In the genomic region with DNA sequence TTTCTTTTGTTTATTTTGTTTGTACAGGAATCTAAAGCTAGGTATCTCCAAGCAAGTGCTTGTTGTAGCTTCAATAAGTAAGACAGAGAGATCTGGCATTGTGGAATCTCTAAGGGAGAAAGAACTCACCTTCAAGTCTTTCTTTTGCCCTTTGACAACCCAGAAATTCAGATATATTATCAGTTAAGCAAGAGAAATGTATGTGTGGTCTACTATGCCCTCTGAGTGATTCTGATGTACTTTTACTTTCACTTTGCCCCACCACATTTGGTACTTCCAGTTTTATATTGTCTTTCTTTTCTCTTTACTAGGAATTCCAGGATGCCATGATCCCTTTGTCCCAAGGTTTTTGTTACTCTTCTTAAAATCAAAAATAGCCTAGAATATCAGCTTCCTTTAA, we compare ENCODE assay signal across 15 cellular contexts.
A peak's percentile ranks its signal among the peaks of the same experiment; 100 is the strongest.
DNase-seq lines count a peak whose midpoint lies in the region; ATAC-seq, FAIRE-seq and TF ChIP-seq lines count a peak whose summit lies in the region.
"Had no signal": no experiment of that assay in that cellular context is flagged by ENCODE, and none has a peak within 500 bp of the region (broad histone marks: within the 10 kb centered on the region; RNA-seq: fewer than 3 reads in every experiment).

No MANE protein-coding gene starts in this region.

- intact Hi-C loops in PC-9 (cut with micrococcal nuclease; ENCODE audit: unreplicated experiment), result no loop called here
- intact Hi-C loops in activated CD8-positive, alpha-beta T cell treated with anti-CD3 and anti-CD28 coated beads for 36 hours (cut with micrococcal nuclease), result no loop called here

- FAIRE-seq in keratinocyte (lab: Jason Lieb, UNC), result no peak

- no peaks in the 10 kb centered on the region for H3K36me3 Mint-ChIP-seq in activated CD8-positive, alpha-beta T cell treated with anti-CD3 and anti-CD28 coated beads for 36 hours (ENCODE audit: low read depth)
- H3K36me3 Mint-ChIP-seq: mesothelial cell of epicardium had no signal

- H3K27me3 ChIP-seq in DND-41 (ENCODE audit: insufficient read depth, low read length, poor library complexity) (no peaks in the 10 kb centered on the region), PC-9 (ENCODE audit: insufficient read depth, low read depth) (no peaks in the 10 kb centered on the region), keratinocyte (ENCODE audit: control insufficient read depth, extremely low read depth, insufficient read depth, low read length) (peaks cover 9% of the 10 kb centered on the region)
- H3K27me3 ChIP-seq: ovary had no signal

- no peaks in the 10 kb centered on the region for H3K9me3 Mint-ChIP-seq in activated CD8-positive, alpha-beta T cell treated with anti-CD3 and anti-CD28 coated beads for 36 hours
- H3K9me3 Mint-ChIP-seq: dendritic cell treated with granulocyte-macrophage colony-stimulating factor and Interleukin-4, amounts not matched to agents 40 ng/mL and 50 ng/mL, for 4 days; mesothelial cell of epicardium had no signal

- no peak overlapping the region for H3K4me3 Mint-ChIP-seq in activated CD8-positive, alpha-beta T cell treated with anti-CD3 and anti-CD28 coated beads for 36 hours
- H3K4me3 Mint-ChIP-seq: dendritic cell treated with granulocyte-macrophage colony-stimulating factor and Interleukin-4, amounts not matched to agents 40 ng/mL and 50 ng/mL, for 4 days; mesothelial cell of epicardium had no signal

- H4K20me1 ChIP-seq in DND-41 (ENCODE audit: insufficient read depth, low read length), result no peaks in the 10 kb centered on the region
- H4K20me1 ChIP-seq in PC-9 (ENCODE audit: insufficient read depth), result no peaks in the 10 kb centered on the region
- no peaks in the 10 kb centered on the region for H4K20me1 ChIP-seq in keratinocyte (ENCODE audit: control insufficient read depth, extremely low read depth, insufficient read depth, low read length)

- no TSS peak for BruUV-seq in PC-9 (replicated peaks; lab: Mats Ljungman, UMichigan)

- DNase-seq in DND-41 (no peak), PC-9 (no peak), keratinocyte (ENCODE audit: low read depth, low spot score) (no peak), NCI-H524 treated with DMSO at 0.1 percent for 48 hours (lab: John Stamatoyannopoulos, UW) (no peak)
- DNase-seq in activated CD8-positive, alpha-beta T cell treated with anti-CD3 and anti-CD28 coated beads for 36 hours, result no peak
- DNase-seq: amygdala, COR-L47, ovary had no signal

- H3K27ac ChIP-seq in DND-41 (ENCODE audit: low read length) (no peak overlapping the region), PC-9 (no peak overlapping the region), keratinocyte (ENCODE audit: control insufficient read depth, insufficient read depth, low read length) (no peak overlapping the region)
- H3K27ac ChIP-seq: ovary, SK-N-MC, VCaP had no signal

- H3K4me3 ChIP-seq in DND-41 (ENCODE audit: low read depth in 1 of 2, low read length in 2 of 2), result 0 out of 4 replicates have a peak overlapping the region, but pooled peaks of 1 of the 2 experiments have one; percentile 10
- H3K4me3 ChIP-seq in PC-9, result no peak overlapping the region
- H3K4me3 ChIP-seq in keratinocyte (ENCODE audit: control insufficient read depth in 2 of 3, extremely low read depth in 1 of 3, insufficient read depth in 2 of 3, low read depth in 1 of 3, low read length in 3 of 3), result peak overlapping the region in 1 of 3 experiments; percentile 26
- H3K4me3 ChIP-seq: ovary, SK-N-MC had no signal

- no peaks in the 10 kb centered on the region for H3K4me1 Mint-ChIP-seq in activated CD8-positive, alpha-beta T cell treated with anti-CD3 and anti-CD28 coated beads for 36 hours (ENCODE audit: low read depth)

- CTCF ChIA-PET in PC-9 (lab: Charles Lee), result no interaction called here
- CTCF ChIA-PET in activated CD8-positive, alpha-beta T cell treated with anti-CD3 and anti-CD28 coated beads for 36 hours (lab: Charles Lee), result no interaction called here

- no peak overlapping the region for H3K9ac ChIP-seq in DND-41 (ENCODE audit: low read depth, low read length)
- H3K9ac ChIP-seq in keratinocyte (ENCODE audit: control insufficient read depth, extremely low read depth, insufficient read depth, low read length), result no peak overlapping the region

- peak overlapping the region; percentile 41; the same call in 1 of the 2 replicates for H2AFZ ChIP-seq in DND-41 (ENCODE audit: low read depth, low read length)
- H2AFZ ChIP-seq in PC-9, result no peak overlapping the region
- H2AFZ ChIP-seq in keratinocyte (ENCODE audit: control insufficient read depth, low read length), result peak overlapping the region; percentile 56

- H3K4me2 ChIP-seq in DND-41 (ENCODE audit: insufficient read depth, low read length) (peak overlapping the region; percentile 51; the same call in 1 of the 2 replicates), PC-9 (peak overlapping the region; percentile 23), keratinocyte (ENCODE audit: control insufficient read depth, extremely low read depth, insufficient read depth, low read depth, low read length) (peak overlapping the region; percentile 25)

- H3K4me1 ChIP-seq in DND-41 (ENCODE audit: insufficient read depth, low read length), result peaks cover 9% of the 10 kb centered on the region
- H3K4me1 ChIP-seq in PC-9 (replicated peaks; ENCODE audit: insufficient read depth), result no peaks in the 10 kb centered on the region
- no peaks in the 10 kb centered on the region for H3K4me1 ChIP-seq in keratinocyte (ENCODE audit: control insufficient read depth, extremely low read depth, insufficient read depth, low read length)

- TF ChIP-seq CTCF in DND-41 (IDR thresholded peaks at IDR 0.05; ENCODE audit: borderline replicate concordance, extremely low read depth, low read length, poor library complexity, severe bottlenecking) (no peak), PC-9 (conservative IDR thresholded peaks at IDR 0.05) (no peak), keratinocyte (optimal IDR thresholded peaks at IDR 0.05 in 1 of 3, IDR thresholded peaks at IDR 0.05 in 1 of 3, conservative IDR thresholded peaks at IDR 0.05 in 1 of 3; ENCODE audit: extremely low read depth in 1 of 3, insufficient read depth in 2 of 3, low read length in 3 of 3) (no peak)
- TF ChIP-seq CTCF in activated CD8-positive, alpha-beta T cell treated with anti-CD3 and anti-CD28 coated beads for 36 hours (IDR thresholded peaks at IDR 0.05), result no peak

- ATAC-seq in DND-41 (ENCODE audit: insufficient read depth, low read depth) (peak; percentile 70), GM21786 (IDR thresholded peaks at IDR 0.05; ENCODE audit: unreplicated experiment) (peak; percentile 50), HG02970 (IDR thresholded peaks at IDR 0.05; ENCODE audit: low FRiP score, unreplicated experiment) (no peak), HG03139 (IDR thresholded peaks at IDR 0.05; ENCODE audit: unreplicated experiment) (no peak)
- ATAC-seq in activated CD8-positive, alpha-beta T cell treated with anti-CD3 and anti-CD28 coated beads for 36 hours, result no peak

- dilution Hi-C loops in keratinocyte (cut with MboI; ENCODE audit: extremely low pct_ligation_motif_present, low sequenced_read_pairs), result no loop called here

- H3K27ac Mint-ChIP-seq in activated CD8-positive, alpha-beta T cell treated with anti-CD3 and anti-CD28 coated beads for 36 hours, result no peak overlapping the region
- H3K27ac Mint-ChIP-seq: dendritic cell treated with granulocyte-macrophage colony-stimulating factor and Interleukin-4, amounts not matched to agents 40 ng/mL and 50 ng/mL, for 4 days; mesothelial cell of epicardium had no signal

- H3K9me2 ChIP-seq in PC-9 (ENCODE audit: insufficient read depth), result no peaks in the 10 kb centered on the region

- H3F3A ChIP-seq in PC-9 (ENCODE audit: insufficient read depth, low read depth), result no peaks in the 10 kb centered on the region

- no peaks in the 10 kb centered on the region for H3K79me2 ChIP-seq in DND-41 (ENCODE audit: insufficient read depth, low read length)
- no peaks in the 10 kb centered on the region for H3K79me2 ChIP-seq in PC-9 (ENCODE audit: low read depth)
- no peaks in the 10 kb centered on the region for H3K79me2 ChIP-seq in keratinocyte (ENCODE audit: control insufficient read depth, insufficient read depth, low read length)

- no peaks in the 10 kb centered on the region for H3K36me3 ChIP-seq in DND-41 (ENCODE audit: insufficient read depth, low read length)
- H3K36me3 ChIP-seq in PC-9 (ENCODE audit: low read depth), result no peaks in the 10 kb centered on the region
- no peaks in the 10 kb centered on the region for H3K36me3 ChIP-seq in keratinocyte (ENCODE audit: control insufficient read depth in 2 of 2, extremely low read depth in 1 of 2, insufficient read depth in 2 of 2, low read length in 2 of 2)
- H3K36me3 ChIP-seq: ovary had no signal

- H3K9me3 ChIP-seq in DND-41 (ENCODE audit: insufficient read depth, low read length, severe bottlenecking) (no peaks in the 10 kb centered on the region), PC-9 (ENCODE audit: insufficient read depth, low read depth) (no peaks in the 10 kb centered on the region), keratinocyte (ENCODE audit: control insufficient read depth, low read depth, low read length) (no peaks in the 10 kb centered on the region)
- H3K9me3 ChIP-seq: ovary had no signal

- no peaks in the 10 kb centered on the region for H3K27me3 Mint-ChIP-seq in activated CD8-positive, alpha-beta T cell treated with anti-CD3 and anti-CD28 coated beads for 36 hours
- H3K27me3 Mint-ChIP-seq: dendritic cell treated with granulocyte-macrophage colony-stimulating factor and Interleukin-4, amounts not matched to agents 40 ng/mL and 50 ng/mL, for 4 days had no signal

- no peaks in the 10 kb centered on the region for H3K9me1 ChIP-seq in keratinocyte (ENCODE audit: control insufficient read depth, extremely low read depth, insufficient read depth, low read length)

- POLR2A ChIA-PET in PC-9 (lab: Charles Lee; ENCODE audit: unreplicated experiment), result interaction anchor here (0.7 kb wide), 1 partner anchor 10 kb away, joined by 9 read pairs; no protein-coding TSS in a partner anchor
- POLR2A ChIA-PET in activated CD8-positive, alpha-beta T cell treated with anti-CD3 and anti-CD28 coated beads for 36 hours (lab: Charles Lee), result no interaction called here

Comparison
In these comparisons a context has a peak if more than half of its experiments do, and no peak if none do; other contexts are left out.
1. ATAC-seq: peak in DND-41 (single experiment) and GM21786 (single experiment); none in HG02970 (single experiment), activated CD8-positive, alpha-beta T cell treated with anti-CD3 and anti-CD28 coated beads for 36 hours (single experiment) and HG03139 (single experiment).
2. Peak in every context shown above with its lines, with median percentiles within 50 percentile points of each other: H3K4me2 ChIP-seq.